9 cellular contexts compared by ENCODE assay signal in genomic region chr1:115839706-115840095, GRCh38. TPM values are rescaled to one million over a fixed set of nuclear protein-coding genes. Genes with fewer than 3 reads are reported as not detected.
DNase-seq lines count a peak whose midpoint lies in the region; TF ChIP-seq lines count a peak whose summit lies in the region.
"Had no signal": no experiment of that assay in that cellular context is flagged by ENCODE, and none has a peak within 500 bp of the region (broad histone marks: within the 10 kb centered on the region; RNA-seq: fewer than 3 reads in every experiment).

No MANE protein-coding gene starts in this region.

- no peak overlapping the region for H3K27ac Mint-ChIP-seq in nephron progenitor cell

- peaks cover 24% of the 10 kb centered on the region for H3K4me1 ChIP-seq in BLaER1
- H3K4me1 ChIP-seq in HUES64 (ENCODE audit: insufficient read depth, low read length) = peaks cover 11% of the 10 kb centered on the region; the same call in 1 of the 2 replicates

- H3K36me3 Mint-ChIP-seq in nephron progenitor cell (ENCODE audit: low read depth) = no peaks in the 10 kb centered on the region

- no peaks in the 10 kb centered on the region for H3K36me3 ChIP-seq in BLaER1
- H3K36me3 ChIP-seq in HUES64 (ENCODE audit: insufficient read depth, low read length) = no peaks in the 10 kb centered on the region

- H3K4me3 ChIP-seq in BLaER1 (peak overlapping the region; percentile 50), HUES64 (ENCODE audit: low read length) (peak overlapping the region; percentile 70), coronary artery (peak overlapping the region; percentile 67)

- H3K27ac ChIP-seq in BLaER1 (no peak overlapping the region), HUES64 (ENCODE audit: low read depth, low read length) (peak overlapping the region; percentile 63; the same call in 1 of the 2 replicates), coronary artery (no peak overlapping the region)

- H3K27me3 ChIP-seq in BLaER1 (peaks cover 83% of the 10 kb centered on the region), HUES64 (ENCODE audit: insufficient read depth, low read length) (peaks cover 80% of the 10 kb centered on the region)

- H4K20me1 ChIP-seq in BLaER1 = peaks cover 41% of the 10 kb centered on the region

- in situ Hi-C loops in GM13977 (cut with MboI; ENCODE audit: low pct_unique_long_range_greater_than_20kb, low sequenced_read_pairs, unreplicated experiment) = no loop called here

- peaks cover 74% of the 10 kb centered on the region for H3K27me3 Mint-ChIP-seq in nephron progenitor cell (ENCODE audit: low read depth, poor library complexity)

- H3K4me2 ChIP-seq in BLaER1 = peak overlapping the region; percentile 63

- H3K9me3 Mint-ChIP-seq in nephron progenitor cell = no peaks in the 10 kb centered on the region

- no peak for TF ChIP-seq CTCF in coronary artery (IDR thresholded peaks at IDR 0.05)
- TF ChIP-seq CTCF in nephron progenitor cell (IDR thresholded peaks at IDR 0.05) = no peak
- TF ChIP-seq CTCF in GM13977 (IDR thresholded peaks at IDR 0.05; ENCODE audit: extremely low read depth, insufficient read depth, missing control alignments) = no peak

- peak overlapping the region; percentile 89 for H3K4me3 Mint-ChIP-seq in nephron progenitor cell

- 3% methylated on average over 15 of the region's 16 CpGs for WGBS in HUES64

- H3K9ac ChIP-seq in BLaER1 = no peak overlapping the region
- H3K9ac ChIP-seq in HUES64 (ENCODE audit: low read depth, low read length) = peak overlapping the region; percentile 76

- DNase-seq in coronary artery (ENCODE audit: low spot score) (no peak), nephron progenitor cell (no peak), iPS-NIHi7 (ENCODE audit: extremely low spot score) (no peak), H4 (ENCODE audit: low spot score) (no peak), GM13977 (ENCODE audit: low spot score) (no peak), NOMO-1 treated with DMSO at 0.1 percent for 48 hours (lab: John Stamatoyannopoulos, UW; ENCODE audit: unreplicated experiment) (no peak)
- DNase-seq: cerebellar nuclear complex had no signal

- peaks cover 13% of the 10 kb centered on the region for H3K9me3 ChIP-seq in BLaER1
- H3K9me3 ChIP-seq in HUES64 (ENCODE audit: insufficient read depth, low read depth, low read length) = no peaks in the 10 kb centered on the region

- peaks cover 4% of the 10 kb centered on the region for H3K4me1 Mint-ChIP-seq in nephron progenitor cell

RNA-seq across cellular contexts. Expression of gene NHLH2, which starts 1.2 kb away (rescaled TPM):
- 1.3 TPM for polyA plus RNA-seq in HUES64 (2013, experiment 1 of 2)
- 1.8 TPM for polyA plus RNA-seq in HUES64 (2013, experiment 2 of 2)
- not detected in 2 replicates for total RNA-seq in H4 (2014; rRNA removed; shearing (Covaris generic))
